In genomic region chr10:1050145-1050544, GRCh38 we compare ENCODE assay signal across 1 cellular context.
TF ChIP-seq lines count a peak whose summit lies in the region.

No MANE protein-coding gene starts in this region.

TF ChIP-seq in GM12878, 131 proteins besides CTCF, POLR2A, EP300 and RAD21:
- no peak for TF ChIP-seq KAT2A (conservative IDR thresholded peaks at IDR 0.05; ENCODE audit: control insufficient read depth, low read depth, low read length)
- TF ChIP-seq IRF3 (IDR thresholded peaks at IDR 0.05) = no peak
- TF ChIP-seq EZH2 (IDR thresholded peaks at IDR 0.05; ENCODE audit: borderline replicate concordance, control insufficient read depth, low read depth, low read length) = no peak
- no peak for TF ChIP-seq SMC3 (IDR thresholded peaks at IDR 0.05; ENCODE audit: borderline replicate concordance, low read length)
- no peak for TF ChIP-seq JUNB (IDR thresholded peaks at IDR 0.05)
- no peak for TF ChIP-seq RELA (IDR thresholded peaks at IDR 0.05; ENCODE audit: borderline replicate concordance, partially characterized antibody)
- TF ChIP-seq CHD4 (IDR thresholded peaks at IDR 0.05) = no peak
- no peak for TF ChIP-seq STAT3 (IDR thresholded peaks at IDR 0.05; ENCODE audit: low read depth, low read length)
